Comparison of ENCODE assay signal across 24 cellular contexts in the genomic region with DNA sequence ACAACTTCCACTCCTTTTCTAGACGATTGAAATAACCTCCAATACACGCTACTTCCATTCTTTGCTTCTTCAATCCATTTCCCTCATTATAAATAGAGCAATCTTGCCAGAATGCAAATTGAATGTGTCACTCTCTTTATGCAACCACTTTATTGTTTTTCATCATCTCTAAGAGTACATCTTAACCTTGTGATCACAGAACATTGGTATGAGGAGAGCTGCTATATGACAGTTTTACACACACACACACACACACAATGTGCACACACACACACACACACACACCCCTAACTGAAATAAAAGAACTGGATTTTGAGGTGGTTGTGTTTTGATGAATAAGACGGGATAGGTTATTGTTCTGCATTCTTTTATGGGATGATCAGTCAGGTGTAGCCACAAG.
DNase-seq lines count a peak whose midpoint lies in the region; ATAC-seq and TF ChIP-seq lines count a peak whose summit lies in the region.
"Had no signal": no experiment of that assay in that cellular context is flagged by ENCODE, and none has a peak within 500 bp of the region (broad histone marks: within the 10 kb centered on the region; RNA-seq: fewer than 3 reads in every experiment).

No MANE protein-coding gene starts in this region.

- H3K14ac ChIP-seq in H9 (ENCODE audit: insufficient read depth, low read length): no peak overlapping the region

- H4K20me1 ChIP-seq in PC-3 (ENCODE audit: low read length): no peaks in the 10 kb centered on the region
- H4K20me1 ChIP-seq in H9 (ENCODE audit: control insufficient read depth, insufficient read depth, insufficient read length): no peaks in the 10 kb centered on the region

- no peak overlapping the region for H2BK12ac ChIP-seq in H9 (ENCODE audit: insufficient read length, low read depth, low read length)

- H3K4me3 ChIP-seq in AG09309 (ENCODE audit: control insufficient read depth, low read depth, low read length): no peak overlapping the region
- no peak overlapping the region for H3K4me3 ChIP-seq in PC-3 (ENCODE audit: low read length)
- H3K4me3 ChIP-seq in kidney epithelial cell (ENCODE audit: low read depth, low read length): no peak overlapping the region
- H3K4me3 ChIP-seq in upper lobe of left lung: no peak overlapping the region
- H3K4me3 ChIP-seq: A549, body of pancreas, lower lobe of right lung, SJCRH30, stomach, tibial nerve had no signal

- BruUV-seq in PC-3 (replicated peaks; lab: Mats Ljungman, UMichigan): no TSS peak

- no peak overlapping the region for H2AFZ ChIP-seq in PC-3 (ENCODE audit: low read length)
- no peak overlapping the region for H2AFZ ChIP-seq in H9 (ENCODE audit: low read length)

- no peaks in the 10 kb centered on the region for H3K9me2 ChIP-seq in PC-3 (replicated peaks; ENCODE audit: low read length)

- no peaks in the 10 kb centered on the region for H3K79me2 ChIP-seq in PC-3 (ENCODE audit: low read length)
- no peaks in the 10 kb centered on the region for H3K79me2 ChIP-seq in H9 (ENCODE audit: insufficient read depth, low read length)

- no peak overlapping the region for H2BK5ac ChIP-seq in H9 (ENCODE audit: insufficient read length, low read length)

- H3K9me3 Mint-ChIP-seq in H9: peaks cover 0 to 2% of the 10 kb centered on the region in 2 experiments; a peak in 2 of 5 replicates
- H3K9me3 Mint-ChIP-seq: activated CD4-positive, alpha-beta T cell treated with anti-CD3 and anti-CD28 coated beads, Interleukin-2, amount 10 ng/mL, durations not matched to agents 24 days and 14 days had no signal

- H2BK120ac ChIP-seq in H9 (ENCODE audit: low read depth, low read length, poor library complexity, severe bottlenecking): no peak overlapping the region

- H2AK5ac ChIP-seq in H9 (ENCODE audit: insufficient read length, low read length): no peak overlapping the region

- POLR2A ChIA-PET in PC-3 (lab: Charles Lee; ENCODE audit: unreplicated experiment): no interaction called here

- H3K27ac ChIP-seq in PC-3 (ENCODE audit: low read length) (no peak overlapping the region), epithelial cell of prostate (peak overlapping the region; percentile 66), upper lobe of left lung (no peak overlapping the region), H9 (ENCODE audit: insufficient read length, low read depth, low read length) (no peak overlapping the region)
- H3K27ac ChIP-seq: A549, body of pancreas, lower lobe of right lung, neutrophil, SJCRH30, stomach, tibial nerve had no signal

- H3K9ac ChIP-seq in PC-3 (ENCODE audit: low read length) (no peak overlapping the region), H9 (ENCODE audit: extremely low read depth, insufficient read length, low read length) (no peak overlapping the region)

- H3T11ph ChIP-seq in H9 (ENCODE audit: low read length): no peak overlapping the region

- H4K5ac ChIP-seq in H9 (ENCODE audit: insufficient read length, low read depth, low read length): no peak overlapping the region

- TF ChIP-seq POLR2A in upper lobe of left lung (IDR thresholded peaks at IDR 0.05): no peak

- no peaks in the 10 kb centered on the region for H3K9me3 ChIP-seq in PC-3 (ENCODE audit: low read length)
- H3K9me3 ChIP-seq in upper lobe of left lung: no peaks in the 10 kb centered on the region
- no peaks in the 10 kb centered on the region for H3K9me3 ChIP-seq in H9 (ENCODE audit: control insufficient read depth, low read depth, low read length)
- H3K9me3 ChIP-seq: A549, body of pancreas, lower lobe of right lung, neutrophil, SJCRH30, stomach, tibial nerve had no signal

- no peak overlapping the region for H3K4me3 Mint-ChIP-seq in H9
- H3K4me3 Mint-ChIP-seq: activated CD4-positive, alpha-beta T cell treated with anti-CD3 and anti-CD28 coated beads, Interleukin-2, amount 10 ng/mL, durations not matched to agents 24 days and 14 days; activated naive CD8-positive, alpha-beta T cell; CD14-positive monocyte; effector memory CD8-positive, alpha-beta T cell had no signal

- no peak overlapping the region for H3K18ac ChIP-seq in H9 (ENCODE audit: insufficient read length, low read depth, low read length)

- no peak overlapping the region for H3K23ac ChIP-seq in H9 (ENCODE audit: insufficient read length, low read depth, low read length)

- no peak overlapping the region for H2BK15ac ChIP-seq in H9 (ENCODE audit: low read depth, low read length)

- no peaks in the 10 kb centered on the region for H3K27me3 Mint-ChIP-seq in H9 (ENCODE audit: low read depth)
- H3K27me3 Mint-ChIP-seq: activated CD4-positive, alpha-beta T cell treated with anti-CD3 and anti-CD28 coated beads, Interleukin-2, amount 10 ng/mL, durations not matched to agents 24 days and 14 days; activated naive CD8-positive, alpha-beta T cell; effector memory CD8-positive, alpha-beta T cell had no signal

- no peaks in the 10 kb centered on the region for H3K27me3 ChIP-seq in PC-3 (ENCODE audit: low read length)
- no peaks in the 10 kb centered on the region for H3K27me3 ChIP-seq in kidney epithelial cell (ENCODE audit: control insufficient read depth, insufficient read depth, low read length)
- H3K27me3 ChIP-seq in upper lobe of left lung: no peaks in the 10 kb centered on the region
- no peaks in the 10 kb centered on the region for H3K27me3 ChIP-seq in H9 (ENCODE audit: insufficient read depth, low read length)
- H3K27me3 ChIP-seq: body of pancreas, neutrophil, SJCRH30, stomach, tibial nerve had no signal

- H3K4me1 ChIP-seq in PC-3 (ENCODE audit: insufficient read depth, low read length) (peaks cover 11% of the 10 kb centered on the region; the same call in 1 of the 2 replicates), upper lobe of left lung (peaks cover 0 to 4% (median 0%) of the 10 kb centered on the region in 4 donors), H9 (ENCODE audit: insufficient read depth, low read length) (no peaks in the 10 kb centered on the region)
- H3K4me1 ChIP-seq: A549, body of pancreas, lower lobe of right lung, SJCRH30, stomach, tibial nerve had no signal

- intact Hi-C loops in PC-3 (cut with micrococcal nuclease): no loop called here

- CTCF ChIA-PET in PC-3 (lab: Charles Lee): no interaction called here

- H3K56ac ChIP-seq in H9 (ENCODE audit: insufficient read length, low read depth, low read length): no peak overlapping the region

- TF ChIP-seq CTCF in AG09309 (IDR thresholded peaks at IDR 0.05; ENCODE audit: control insufficient read depth, insufficient read depth, low read depth, low read length, missing control alignments) (no peak), PC-3 (conservative IDR thresholded peaks at IDR 0.05; ENCODE audit: low read depth, low read length) (no peak), kidney epithelial cell (IDR thresholded peaks at IDR 0.05; ENCODE audit: insufficient read depth, low read length, poor library complexity, severe bottlenecking) (no peak), upper lobe of left lung (IDR thresholded peaks at IDR 0.05) (no peak), H9 (conservative IDR thresholded peaks at IDR 0.05) (no peak)

- WGBS in upper lobe of left lung, 2 donors: 80 to 86% methylated on average over 3 of the region's 3 CpGs
- WGBS in H9 (ENCODE audit: extremely low coverage, insufficient read length, low lambda C conversion rate): no CpG with 5 or more reads among the region's 3 CpGs

- DNase-seq in AG09309 (ENCODE audit: low read depth) (peak; percentile 69), PC-3 (peak; percentile 7), epithelial cell of prostate (ENCODE audit: low read depth, low spot score) (peak; percentile 85), kidney epithelial cell (ENCODE audit: low read depth) (peak; percentile 47), NCI-H1436 (lab: John Stamatoyannopoulos, UW) (no peak), upper lobe of left lung (no peak), H9 (no peak)
- no peak for DNase-seq in activated CD8-positive, alpha-beta memory T cell treated with anti-CD3 and anti-CD28 coated beads for 24 hours
- DNase-seq: activated CD4-positive, alpha-beta T cell treated with anti-CD3 and anti-CD28 coated beads, Interleukin-2, amount 10 ng/mL, durations not matched to agents 24 days and 14 days; body of pancreas; effector memory CD8-positive, alpha-beta T cell; Karpas-422; lower lobe of right lung; NCI-H1092; NCI-H1930; SJCRH30; stomach; T-helper 1 cell had no signal

- H2BK20ac ChIP-seq in H9 (ENCODE audit: low read depth, low read length, poor library complexity, severe bottlenecking): no peak overlapping the region

- no peak for TF ChIP-seq EP300 in upper lobe of left lung (IDR thresholded peaks at IDR 0.05)

- no peak overlapping the region for H4K8ac ChIP-seq in H9 (replicated peaks; ENCODE audit: insufficient read length, low read depth, low read length)

- no peaks in the 10 kb centered on the region for H3K23me2 ChIP-seq in H9 (ENCODE audit: insufficient read length, low read depth, low read length, poor library complexity, severe bottlenecking)

- H3F3A ChIP-seq in PC-3 (ENCODE audit: low read length, unreplicated experiment): no peaks in the 10 kb centered on the region

- H3K4me1 Mint-ChIP-seq in H9: peaks cover 0 to 3% of the 10 kb centered on the region in 2 experiments; a peak in 2 of 4 replicates
- H3K4me1 Mint-ChIP-seq: activated CD4-positive, alpha-beta T cell treated with anti-CD3 and anti-CD28 coated beads, Interleukin-2, amount 10 ng/mL, durations not matched to agents 24 days and 14 days; CD14-positive monocyte had no signal

- no peaks in the 10 kb centered on the region for H3K79me1 ChIP-seq in H9 (ENCODE audit: insufficient read depth, low read depth, low read length, poor library complexity, severe bottlenecking)

- H3K36me3 ChIP-seq in PC-3 (ENCODE audit: low read depth, low read length) (no peaks in the 10 kb centered on the region), kidney epithelial cell (ENCODE audit: control insufficient read depth, insufficient read depth, low read length) (no peaks in the 10 kb centered on the region), upper lobe of left lung (no peaks in the 10 kb centered on the region)
- H3K36me3 ChIP-seq: lower lobe of right lung, neutrophil, SJCRH30, stomach, tibial nerve had no signal

- no peaks in the 10 kb centered on the region for H3K36me3 Mint-ChIP-seq in H9 (ENCODE audit: insufficient read depth in 1 of 3, low read depth in 3 of 3)
- H3K36me3 Mint-ChIP-seq: activated naive CD8-positive, alpha-beta T cell; CD14-positive monocyte had no signal

- no peak overlapping the region for H3K27ac Mint-ChIP-seq in H9
- H3K27ac Mint-ChIP-seq: activated CD4-positive, alpha-beta T cell treated with anti-CD3 and anti-CD28 coated beads, Interleukin-2, amount 10 ng/mL, durations not matched to agents 24 days and 14 days; activated naive CD8-positive, alpha-beta T cell; CD14-positive monocyte; effector memory CD8-positive, alpha-beta T cell had no signal

- H3K4me2 ChIP-seq in PC-3 (ENCODE audit: low read length) (no peak overlapping the region), H9 (ENCODE audit: insufficient read depth, insufficient read length, low read length) (no peak overlapping the region)
- H3K4me2 ChIP-seq: A549 had no signal

- H3K4ac ChIP-seq in H9 (ENCODE audit: low read depth, low read length): no peak overlapping the region

- no peak overlapping the region for H4K91ac ChIP-seq in H9 (ENCODE audit: insufficient read length, low read depth, low read length)

- ATAC-seq in PC-3 (peak; percentile 35; the same call in 1 of the 2 replicates), upper lobe of left lung (ENCODE audit: low FRiP score in 2 of 2) (no peak)
- ATAC-seq: A549; body of pancreas; effector memory CD8-positive, alpha-beta T cell; lower lobe of right lung; Panc1 had no signal

Comparison
In these comparisons a context has a peak if more than half of its experiments do, and no peak if none do; other contexts are left out.
1. DNase-seq: peak in AG09309 (single experiment), PC-3 (single experiment), epithelial cell of prostate (single experiment) and kidney epithelial cell (single experiment); none in NCI-H1436 (single experiment), activated CD8-positive, alpha-beta memory T cell treated with anti-CD3 and anti-CD28 coated beads for 24 hours (single experiment), upper lobe of left lung (0 of 2) and H9 (single experiment).